In genomic region chr14:89245802-89246201, GRCh38 we compare ENCODE assay signal across 29 cellular contexts.
"Had no signal": no experiment of that assay in that cellular context is flagged by ENCODE, and none has a peak within 500 bp of the region (broad histone marks: within the 10 kb centered on the region; RNA-seq: fewer than 3 reads in every experiment).

No MANE protein-coding gene starts in this region.

- H3K27ac Mint-ChIP-seq: activated CD4-positive, alpha-beta memory T cell treated with anti-CD3 and anti-CD28 coated beads, Interleukin-2, amount 10 ng/mL, durations not matched to agents 7 days and 5 days; activated CD4-positive, alpha-beta T cell treated with anti-CD3 and anti-CD28 coated beads, Interleukin-2, amount 10 ng/mL, durations not matched to agents 7 days and 5 days; activated CD8-positive, alpha-beta memory T cell treated with anti-CD3 and anti-CD28 coated beads, Interleukin-2, amount 10 ng/mL, durations not matched to agents 7 days and 5 days; activated naive CD4-positive, alpha-beta T cell treated with anti-CD3 and anti-CD28 coated beads, Interleukin-2, amount 50 U/mL, for 72 hours; activated T-helper 2 cell treated with anti-CD3 and anti-CD28 coated beads, Interferon-gamma antibody, Interleukin-2, Interleukin-4, amounts not matched to agents 10 μg/mL and 5 μg/mL and 100 μg/mL, durations not matched to agents 14 hours and 24 hours and 36 hours; effector memory CD8-positive, alpha-beta T cell; mesothelial cell of epicardium; stimulated activated memory B cell treated with anti-CD40 and anti-IgM and Interleukin-4, amounts not matched to agents 10 μg/mL and 1 μg/mL and 100 μg/mL, for 72 hours had no signal

- H3K4me1 ChIP-seq: body of pancreas, pancreas, prostate gland had no signal

- H3K36me3 ChIP-seq: adrenal gland, esophagus muscularis mucosa, pancreas, prostate gland, sigmoid colon, suprapubic skin, tibial artery had no signal

- DNase-seq: activated CD4-positive, alpha-beta memory T cell treated with anti-CD3 and anti-CD28 coated beads, Interleukin-2, amount 10 ng/mL, durations not matched to agents 7 days and 5 days; activated CD4-positive, alpha-beta T cell treated with anti-CD3 and anti-CD28 coated beads, Interleukin-2, amount 10 ng/mL, durations not matched to agents 7 days and 5 days; activated CD4-positive, CD25-positive, alpha-beta regulatory T cell; activated CD8-positive, alpha-beta memory T cell treated with anti-CD3 and anti-CD28 coated beads, Interleukin-2, amount 10 ng/mL, durations not matched to agents 7 days and 5 days; activated naive CD4-positive, alpha-beta T cell; activated T-cell treated with anti-CD3 and anti-CD28 coated beads, Interleukin-2, amount 50 U/mL, for 48 hours; aorta; body of pancreas; cortex of kidney; effector memory CD8-positive, alpha-beta T cell; foreskin melanocyte; heart right ventricle; naive B cell; nucleus accumbens; pancreas; retina; sigmoid colon; small intestine; stimulated activated CD4-positive, alpha-beta T cell treated with anti-CD3 and anti-CD28 coated beads, Interleukin-4, amount 100 ng/mL, for 24 hours; tibial artery had no signal

- H3K27me3 ChIP-seq: adrenal gland, body of pancreas, esophagus muscularis mucosa, heart right ventricle, pancreas, sigmoid colon, suprapubic skin, tibial artery had no signal

- H3K9me3 Mint-ChIP-seq: activated CD4-positive, alpha-beta memory T cell treated with anti-CD3 and anti-CD28 coated beads, Interleukin-2, amount 10 ng/mL, durations not matched to agents 7 days and 5 days; activated CD4-positive, alpha-beta T cell treated with anti-CD3 and anti-CD28 coated beads, Interleukin-2, amount 10 ng/mL, durations not matched to agents 7 days and 5 days; activated naive CD4-positive, alpha-beta T cell treated with anti-CD3 and anti-CD28 coated beads, Interleukin-2, amount 50 U/mL, for 72 hours; activated T-helper 2 cell treated with anti-CD3 and anti-CD28 coated beads, Interferon-gamma antibody, Interleukin-2, Interleukin-4, amounts not matched to agents 10 μg/mL and 5 μg/mL and 100 μg/mL, durations not matched to agents 14 hours and 24 hours and 36 hours; effector memory CD8-positive, alpha-beta T cell; neural crest cell had no signal

- ATAC-seq: activated CD8-positive, alpha-beta memory T cell treated with anti-CD3 and anti-CD28 coated beads, Interleukin-2, amount 10 ng/mL, durations not matched to agents 7 days and 5 days; body of pancreas; effector memory CD8-positive, alpha-beta T cell; heart right ventricle; pancreas; stimulated activated memory B cell treated with anti-CD40 and anti-IgM and Interleukin-4, amounts not matched to agents 10 μg/mL and 1 μg/mL and 100 μg/mL, for 72 hours had no signal

- H3K4me3 ChIP-seq: adrenal gland, body of pancreas, esophagus muscularis mucosa, heart right ventricle, pancreas, prostate gland, sigmoid colon, suprapubic skin, tibial artery had no signal

- H3K27ac ChIP-seq: adrenal gland, body of pancreas, esophagus muscularis mucosa, heart right ventricle, pancreas, prostate gland, sigmoid colon, suprapubic skin, tibial artery had no signal

- H3K9me3 ChIP-seq: adrenal gland, body of pancreas, esophagus muscularis mucosa, heart right ventricle, pancreas, prostate gland, sigmoid colon, suprapubic skin, tibial artery had no signal

- H3K27me3 Mint-ChIP-seq: activated CD4-positive, alpha-beta memory T cell treated with anti-CD3 and anti-CD28 coated beads, Interleukin-2, amount 10 ng/mL, durations not matched to agents 7 days and 5 days; activated CD4-positive, alpha-beta T cell treated with anti-CD3 and anti-CD28 coated beads, Interleukin-2, amount 10 ng/mL, durations not matched to agents 7 days and 5 days; activated CD8-positive, alpha-beta memory T cell treated with anti-CD3 and anti-CD28 coated beads, Interleukin-2, amount 10 ng/mL, durations not matched to agents 7 days and 5 days; effector memory CD8-positive, alpha-beta T cell; naive B cell; stimulated activated memory B cell treated with anti-CD40 and anti-IgM and Interleukin-4, amounts not matched to agents 10 μg/mL and 1 μg/mL and 100 μg/mL, for 72 hours had no signal

- H3K4me3 Mint-ChIP-seq: activated CD4-positive, alpha-beta memory T cell treated with anti-CD3 and anti-CD28 coated beads, Interleukin-2, amount 10 ng/mL, durations not matched to agents 7 days and 5 days; activated CD4-positive, alpha-beta T cell treated with anti-CD3 and anti-CD28 coated beads, Interleukin-2, amount 10 ng/mL, durations not matched to agents 7 days and 5 days; activated CD8-positive, alpha-beta memory T cell treated with anti-CD3 and anti-CD28 coated beads, Interleukin-2, amount 10 ng/mL, durations not matched to agents 7 days and 5 days; effector memory CD8-positive, alpha-beta T cell; mesothelial cell of epicardium; neural crest cell; stimulated activated memory B cell treated with anti-CD40 and anti-IgM and Interleukin-4, amounts not matched to agents 10 μg/mL and 1 μg/mL and 100 μg/mL, for 72 hours had no signal
